1 cellular context compared by ENCODE assay signal in the genomic region with DNA sequence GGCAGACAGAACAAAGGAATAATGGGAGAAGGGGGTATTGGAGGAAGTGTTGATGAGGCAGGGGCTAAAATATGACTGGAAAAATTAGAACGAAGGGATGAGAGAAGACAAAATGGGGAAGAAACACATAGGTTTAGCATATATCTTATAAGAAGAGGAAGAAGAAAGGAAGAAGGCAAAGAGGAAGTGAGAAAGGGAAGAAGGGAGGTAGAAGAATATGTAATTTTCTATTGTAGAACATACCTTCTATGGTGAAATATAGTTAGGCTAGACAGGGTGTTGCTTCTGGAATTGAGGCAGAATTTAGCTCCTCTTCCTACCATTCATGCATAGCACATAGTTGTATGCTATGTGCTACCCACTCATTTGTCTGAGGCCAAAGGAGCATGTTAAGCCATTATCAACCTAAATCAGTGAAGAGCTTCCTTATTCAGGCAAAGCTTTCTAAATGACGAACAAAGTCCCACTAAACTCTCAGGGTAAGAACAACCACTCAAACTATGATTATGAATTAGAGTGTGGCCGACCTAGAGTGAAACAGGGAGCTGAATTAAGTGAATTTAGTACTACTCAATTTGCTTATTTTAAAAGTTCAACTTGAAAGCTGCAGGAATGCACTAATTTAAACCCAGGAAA.
A peak's percentile ranks its signal among the peaks of the same experiment; 100 is the strongest.
TF ChIP-seq lines count a peak whose summit lies in the region.

No MANE protein-coding gene starts in this region.

TF ChIP-seq in GM12878, 131 proteins besides CTCF, POLR2A, EP300 and RAD21 (continued from another document):
- TF ChIP-seq, protein P1, sequence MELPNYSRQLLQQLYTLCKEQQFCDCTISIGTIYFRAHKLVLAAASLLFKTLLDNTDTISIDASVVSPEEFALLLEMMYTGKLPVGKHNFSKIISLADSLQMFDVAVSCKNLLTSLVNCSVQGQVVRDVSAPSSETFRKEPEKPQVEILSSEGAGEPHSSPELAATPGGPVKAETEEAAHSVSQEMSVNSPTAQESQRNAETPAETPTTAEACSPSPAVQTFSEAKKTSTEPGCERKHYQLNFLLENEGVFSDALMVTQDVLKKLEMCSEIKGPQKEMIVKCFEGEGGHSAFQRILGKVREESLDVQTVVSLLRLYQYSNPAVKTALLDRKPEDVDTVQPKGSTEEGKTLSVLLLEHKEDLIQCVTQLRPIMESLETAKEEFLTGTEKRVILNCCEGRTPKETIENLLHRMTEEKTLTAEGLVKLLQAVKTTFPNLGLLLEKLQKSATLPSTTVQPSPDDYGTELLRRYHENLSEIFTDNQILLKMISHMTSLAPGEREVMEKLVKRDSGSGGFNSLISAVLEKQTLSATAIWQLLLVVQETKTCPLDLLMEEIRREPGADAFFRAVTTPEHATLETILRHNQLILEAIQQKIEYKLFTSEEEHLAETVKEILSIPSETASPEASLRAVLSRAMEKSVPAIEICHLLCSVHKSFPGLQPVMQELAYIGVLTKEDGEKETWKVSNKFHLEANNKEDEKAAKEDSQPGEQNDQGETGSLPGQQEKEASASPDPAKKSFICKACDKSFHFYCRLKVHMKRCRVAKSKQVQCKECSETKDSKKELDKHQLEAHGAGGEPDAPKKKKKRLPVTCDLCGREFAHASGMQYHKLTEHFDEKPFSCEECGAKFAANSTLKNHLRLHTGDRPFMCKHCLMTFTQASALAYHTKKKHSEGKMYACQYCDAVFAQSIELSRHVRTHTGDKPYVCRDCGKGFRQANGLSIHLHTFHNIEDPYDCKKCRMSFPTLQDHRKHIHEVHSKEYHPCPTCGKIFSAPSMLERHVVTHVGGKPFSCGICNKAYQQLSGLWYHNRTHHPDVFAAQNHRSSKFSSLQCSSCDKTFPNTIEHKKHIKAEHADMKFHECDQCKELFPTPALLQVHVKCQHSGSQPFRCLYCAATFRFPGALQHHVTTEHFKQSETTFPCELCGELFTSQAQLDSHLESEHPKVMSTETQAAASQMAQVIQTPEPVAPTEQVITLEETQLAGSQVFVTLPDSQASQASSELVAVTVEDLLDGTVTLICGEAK (IDR thresholded peaks at IDR 0.05; ENCODE audit: borderline replicate concordance), result no peak
- TF ChIP-seq SPI1 (IDR thresholded peaks at IDR 0.05; ENCODE audit: borderline replicate concordance, insufficient read depth, low read depth, low read length), result peak; percentile 68
- no peak for TF ChIP-seq ZNF274 (IDR thresholded peaks at IDR 0.05; ENCODE audit: insufficient read depth, insufficient read length)
- TF ChIP-seq IRF4 (IDR thresholded peaks at IDR 0.05; ENCODE audit: low read depth, low read length), result no peak
- no peak for TF ChIP-seq TBL1XR1 (IDR thresholded peaks at IDR 0.05; ENCODE audit: low read depth, low read length)
- 0 out of 2 replicates have a peak, but pooled peaks have one; percentile 20 for TF ChIP-seq DPF2 (IDR thresholded peaks at IDR 0.05)
- TF ChIP-seq ESRRA (IDR thresholded peaks at IDR 0.05; ENCODE audit: low read length), result no peak
- peak; percentile 96 for TF ChIP-seq ZNF217 (IDR thresholded peaks at IDR 0.05)
- peak; percentile 48; the same call in 1 of the 2 replicates for TF ChIP-seq SREBF1 (IDR thresholded peaks at IDR 0.05; ENCODE audit: low read length)
- TF ChIP-seq CREB1 (IDR thresholded peaks at IDR 0.05; ENCODE audit: low read depth), result no peak
- no peak for TF ChIP-seq CBX3 (IDR thresholded peaks at IDR 0.05; ENCODE audit: borderline replicate concordance, low read depth)
- no peak for TF ChIP-seq CBX5 (IDR thresholded peaks at IDR 0.05; ENCODE audit: low read depth)
- TF ChIP-seq TAF1 (IDR thresholded peaks at IDR 0.05; ENCODE audit: borderline replicate concordance, low read depth, low read length), result no peak
- TF ChIP-seq CHD4 (IDR thresholded peaks at IDR 0.05), result no peak
- peak; percentile 32; the same call in 1 of the 2 replicates for TF ChIP-seq NR2F1 (conservative IDR thresholded peaks at IDR 0.05)
- TF ChIP-seq, protein P2, sequence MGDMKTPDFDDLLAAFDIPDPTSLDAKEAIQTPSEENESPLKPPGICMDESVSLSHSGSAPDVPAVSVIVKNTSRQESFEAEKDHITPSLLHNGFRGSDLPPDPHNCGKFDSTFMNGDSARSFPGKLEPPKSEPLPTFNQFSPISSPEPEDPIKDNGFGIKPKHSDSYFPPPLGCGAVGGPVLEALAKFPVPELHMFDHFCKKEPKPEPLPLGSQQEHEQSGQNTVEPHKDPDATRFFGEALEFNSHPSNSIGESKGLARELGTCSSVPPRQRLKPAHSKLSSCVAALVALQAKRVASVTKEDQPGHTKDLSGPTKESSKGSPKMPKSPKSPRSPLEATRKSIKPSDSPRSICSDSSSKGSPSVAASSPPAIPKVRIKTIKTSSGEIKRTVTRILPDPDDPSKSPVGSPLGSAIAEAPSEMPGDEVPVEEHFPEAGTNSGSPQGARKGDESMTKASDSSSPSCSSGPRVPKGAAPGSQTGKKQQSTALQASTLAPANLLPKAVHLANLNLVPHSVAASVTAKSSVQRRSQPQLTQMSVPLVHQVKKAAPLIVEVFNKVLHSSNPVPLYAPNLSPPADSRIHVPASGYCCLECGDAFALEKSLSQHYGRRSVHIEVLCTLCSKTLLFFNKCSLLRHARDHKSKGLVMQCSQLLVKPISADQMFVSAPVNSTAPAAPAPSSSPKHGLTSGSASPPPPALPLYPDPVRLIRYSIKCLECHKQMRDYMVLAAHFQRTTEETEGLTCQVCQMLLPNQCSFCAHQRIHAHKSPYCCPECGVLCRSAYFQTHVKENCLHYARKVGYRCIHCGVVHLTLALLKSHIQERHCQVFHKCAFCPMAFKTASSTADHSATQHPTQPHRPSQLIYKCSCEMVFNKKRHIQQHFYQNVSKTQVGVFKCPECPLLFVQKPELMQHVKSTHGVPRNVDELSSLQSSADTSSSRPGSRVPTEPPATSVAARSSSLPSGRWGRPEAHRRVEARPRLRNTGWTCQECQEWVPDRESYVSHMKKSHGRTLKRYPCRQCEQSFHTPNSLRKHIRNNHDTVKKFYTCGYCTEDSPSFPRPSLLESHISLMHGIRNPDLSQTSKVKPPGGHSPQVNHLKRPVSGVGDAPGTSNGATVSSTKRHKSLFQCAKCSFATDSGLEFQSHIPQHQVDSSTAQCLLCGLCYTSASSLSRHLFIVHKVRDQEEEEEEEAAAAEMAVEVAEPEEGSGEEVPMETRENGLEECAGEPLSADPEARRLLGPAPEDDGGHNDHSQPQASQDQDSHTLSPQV (IDR thresholded peaks at IDR 0.05), result no peak
- no peak for TF ChIP-seq BRCA1 (IDR thresholded peaks at IDR 0.05; ENCODE audit: low read depth, low read length)
